1 cellular context compared by ENCODE assay signal in the genomic region with DNA sequence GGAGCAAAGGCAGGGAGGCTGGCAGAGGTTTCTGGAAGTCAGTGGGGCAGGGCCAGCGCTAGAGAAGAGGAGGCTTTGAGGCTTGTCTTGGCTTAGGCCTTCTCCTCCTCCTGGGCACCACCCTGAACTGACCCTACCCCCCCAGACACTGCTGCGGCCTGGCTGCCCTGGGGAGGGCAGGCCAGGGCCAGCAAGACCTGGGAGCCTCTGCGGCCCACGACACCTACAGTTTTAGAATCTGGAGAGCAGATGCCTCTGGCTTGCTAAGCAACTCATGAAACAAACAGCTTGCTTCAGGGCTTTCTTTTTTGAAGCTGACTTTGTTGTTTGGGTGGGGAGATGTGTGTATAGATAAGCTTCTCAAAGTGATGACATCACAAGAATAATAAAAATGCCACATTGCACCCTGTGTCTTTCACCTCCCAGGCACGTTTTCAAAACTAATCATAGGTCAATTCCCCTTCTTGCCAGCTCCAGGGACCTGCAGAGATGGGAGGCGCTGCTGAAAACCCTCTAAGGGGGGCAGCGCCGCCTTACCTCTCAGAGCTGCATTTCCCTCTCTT.
TF ChIP-seq lines count a peak whose summit lies in the region.

No MANE protein-coding gene starts in this region.

TF ChIP-seq in HEK293, 187 proteins besides CTCF, POLR2A, EP300 and RAD21 (continued from another document and continues in another):
- TF ChIP-seq, protein P1, sequence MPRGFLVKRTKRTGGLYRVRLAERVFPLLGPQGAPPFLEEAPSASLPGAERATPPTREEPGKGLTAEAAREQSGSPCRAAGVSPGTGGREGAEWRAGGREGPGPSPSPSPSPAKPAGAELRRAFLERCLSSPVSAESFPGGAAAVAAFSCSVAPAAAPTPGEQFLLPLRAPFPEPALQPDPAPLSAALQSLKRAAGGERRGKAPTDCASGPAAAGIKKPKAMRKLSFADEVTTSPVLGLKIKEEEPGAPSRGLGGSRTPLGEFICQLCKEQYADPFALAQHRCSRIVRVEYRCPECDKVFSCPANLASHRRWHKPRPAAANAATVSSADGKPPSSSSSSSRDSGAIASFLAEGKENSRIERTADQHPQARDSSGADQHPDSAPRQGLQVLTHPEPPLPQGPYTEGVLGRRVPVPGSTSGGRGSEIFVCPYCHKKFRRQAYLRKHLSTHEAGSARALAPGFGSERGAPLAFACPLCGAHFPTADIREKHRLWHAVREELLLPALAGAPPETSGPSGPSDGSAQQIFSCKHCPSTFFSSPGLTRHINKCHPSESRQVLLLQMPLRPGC (tag by site-specific recombination; IDR thresholded peaks at IDR 0.05): peak; percentile 51; the same call in 1 of the 2 replicates
- TF ChIP-seq ZNF146 (tag by site-specific recombination; IDR thresholded peaks at IDR 0.05) (no peak), ZNF140 (tag by site-specific recombination; IDR thresholded peaks at IDR 0.05) (no peak), ZBTB1 (tag by site-specific recombination; IDR thresholded peaks at IDR 0.05) (no peak), GLI2 (tag by site-specific recombination; IDR thresholded peaks at IDR 0.05; ENCODE audit: borderline replicate concordance, low read depth) (no peak), IKZF3 (tag by site-specific recombination; IDR thresholded peaks at IDR 0.05) (peak; percentile 77), ZNF24 (tag by site-specific recombination; IDR thresholded peaks at IDR 0.05) (peak; percentile 80; the same call in 1 of the 2 replicates), ZNF366 (tag by site-specific recombination; conservative IDR thresholded peaks at IDR 0.05) (peak; percentile 91), ZNF266 (tag by site-specific recombination; IDR thresholded peaks at IDR 0.05; ENCODE audit: low read depth) (no peak), ZNF629 (tag by site-specific recombination; IDR thresholded peaks at IDR 0.05) (peak; percentile 92), PRDM6 (tag by site-specific recombination; IDR thresholded peaks at IDR 0.05) (no peak), ZIC2 (tag by site-specific recombination; IDR thresholded peaks at IDR 0.05) (peak; percentile 81), ZXDB (tag by site-specific recombination; IDR thresholded peaks at IDR 0.05) (peak; percentile 68; the same call in 1 of the 2 replicates), ZNF311 (tag by site-specific recombination; IDR thresholded peaks at IDR 0.05; ENCODE audit: borderline replicate concordance) (no peak), KLF10 (tag by site-specific recombination; IDR thresholded peaks at IDR 0.05) (peak; percentile 77), GLIS2 (tag by site-specific recombination; IDR thresholded peaks at IDR 0.05) (peak; percentile 50; the same call in 1 of the 2 replicates), KLF17 (tag by site-specific recombination; IDR thresholded peaks at IDR 0.05) (peak; percentile 86), ZNF843 (tag by site-specific recombination; IDR thresholded peaks at IDR 0.05) (peak; percentile 74), ZSCAN30 (tag by site-specific recombination; IDR thresholded peaks at IDR 0.05) (peak; percentile 62), PRDM10 (tag by site-specific recombination; IDR thresholded peaks at IDR 0.05) (peak; percentile 5; the same call in 1 of the 2 replicates), ZNF394 (tag by site-specific recombination; IDR thresholded peaks at IDR 0.05; ENCODE audit: borderline replicate concordance) (peak; percentile 41; the same call in 1 of the 2 replicates), ZNF639 (tag by site-specific recombination; IDR thresholded peaks at IDR 0.05) (peak; percentile 71), PRDM1 (tag by site-specific recombination; IDR thresholded peaks at IDR 0.05) (peak; percentile 34; the same call in 1 of the 2 replicates), ZNF350 (tag by site-specific recombination; IDR thresholded peaks at IDR 0.05) (no peak), ZNF623 (tag by site-specific recombination; IDR thresholded peaks at IDR 0.05) (0 out of 2 replicates have a peak, but pooled peaks have one; percentile 7), ZNF221 (tag by site-specific recombination; IDR thresholded peaks at IDR 0.05; ENCODE audit: borderline replicate concordance) (no peak), KLF8 (tag by site-specific recombination; IDR thresholded peaks at IDR 0.05) (0 out of 2 replicates have a peak, but pooled peaks have one; percentile 48), KLF9 (tag by site-specific recombination; IDR thresholded peaks at IDR 0.05; ENCODE audit: low read depth) (no peak), ZNF692 (tag by site-specific recombination; IDR thresholded peaks at IDR 0.05) (peak; percentile 79), ZNF280D (tag by site-specific recombination; IDR thresholded peaks at IDR 0.05) (no peak), SP7 (tag by site-specific recombination; IDR thresholded peaks at IDR 0.05) (peak; percentile 97), KLF16 (tag by site-specific recombination; IDR thresholded peaks at IDR 0.05) (peak; percentile 76), ZNF398 (tag by site-specific recombination; IDR thresholded peaks at IDR 0.05) (peak; percentile 62), ZNF558 (tag by site-specific recombination; IDR thresholded peaks at IDR 0.05) (peak; percentile 80)
- TF ChIP-seq, protein P2, sequence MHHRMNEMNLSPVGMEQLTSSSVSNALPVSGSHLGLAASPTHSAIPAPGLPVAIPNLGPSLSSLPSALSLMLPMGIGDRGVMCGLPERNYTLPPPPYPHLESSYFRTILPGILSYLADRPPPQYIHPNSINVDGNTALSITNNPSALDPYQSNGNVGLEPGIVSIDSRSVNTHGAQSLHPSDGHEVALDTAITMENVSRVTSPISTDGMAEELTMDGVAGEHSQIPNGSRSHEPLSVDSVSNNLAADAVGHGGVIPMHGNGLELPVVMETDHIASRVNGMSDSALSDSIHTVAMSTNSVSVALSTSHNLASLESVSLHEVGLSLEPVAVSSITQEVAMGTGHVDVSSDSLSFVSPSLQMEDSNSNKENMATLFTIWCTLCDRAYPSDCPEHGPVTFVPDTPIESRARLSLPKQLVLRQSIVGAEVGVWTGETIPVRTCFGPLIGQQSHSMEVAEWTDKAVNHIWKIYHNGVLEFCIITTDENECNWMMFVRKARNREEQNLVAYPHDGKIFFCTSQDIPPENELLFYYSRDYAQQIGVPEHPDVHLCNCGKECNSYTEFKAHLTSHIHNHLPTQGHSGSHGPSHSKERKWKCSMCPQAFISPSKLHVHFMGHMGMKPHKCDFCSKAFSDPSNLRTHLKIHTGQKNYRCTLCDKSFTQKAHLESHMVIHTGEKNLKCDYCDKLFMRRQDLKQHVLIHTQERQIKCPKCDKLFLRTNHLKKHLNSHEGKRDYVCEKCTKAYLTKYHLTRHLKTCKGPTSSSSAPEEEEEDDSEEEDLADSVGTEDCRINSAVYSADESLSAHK (tag by site-specific recombination; IDR thresholded peaks at IDR 0.05): peak; percentile 47; the same call in 1 of the 2 replicates
- TF ChIP-seq, protein P3, sequence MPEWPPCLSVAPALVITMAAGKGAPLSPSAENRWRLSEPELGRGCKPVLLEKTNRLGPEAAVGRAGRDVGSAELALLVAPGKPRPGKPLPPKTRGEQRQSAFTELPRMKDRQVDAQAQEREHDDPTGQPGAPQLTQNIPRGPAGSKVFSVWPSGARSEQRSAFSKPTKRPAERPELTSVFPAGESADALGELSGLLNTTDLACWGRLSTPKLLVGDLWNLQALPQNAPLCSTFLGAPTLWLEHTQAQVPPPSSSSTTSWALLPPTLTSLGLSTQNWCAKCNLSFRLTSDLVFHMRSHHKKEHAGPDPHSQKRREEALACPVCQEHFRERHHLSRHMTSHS (tag by site-specific recombination; IDR thresholded peaks at IDR 0.05): no peak
